ENCODE assay signal across 13 cellular contexts in genomic region chr16:47136101-47136820, GRCh38. TPM values are rescaled to one million over a fixed set of nuclear protein-coding genes. Genes with fewer than 3 reads are reported as not detected.
DNase-seq lines count a peak whose midpoint lies in the region; ATAC-seq and TF ChIP-seq lines count a peak whose summit lies in the region.
"Had no signal": no experiment of that assay in that cellular context is flagged by ENCODE, and none has a peak within 500 bp of the region (broad histone marks: within the 10 kb centered on the region; RNA-seq: fewer than 3 reads in every experiment).

No MANE protein-coding gene starts in this region.

- intact Hi-C loops in esophagus squamous epithelium (cut with DNase I): no loop called here

- H3K9me3 ChIP-seq in esophagus squamous epithelium: no peaks in the 10 kb centered on the region
- H3K9me3 ChIP-seq: thoracic aorta had no signal

- TF ChIP-seq POLR2A in esophagus squamous epithelium (IDR thresholded peaks at IDR 0.05): no peak

- POLR2A ChIA-PET in activated CD8-positive, alpha-beta T cell treated with anti-CD3 and anti-CD28 coated beads, Interleukin-2, amount 10 ng/mL, durations not matched to agents 7 days and 5 days (lab: Charles Lee): no interaction called here

- H3K36me3 Mint-ChIP-seq in activated CD8-positive, alpha-beta T cell treated with anti-CD3 and anti-CD28 coated beads, Interleukin-2, amount 10 ng/mL, durations not matched to agents 7 days and 5 days (ENCODE audit: low read depth): no peaks in the 10 kb centered on the region

- H3K27me3 ChIP-seq in esophagus squamous epithelium: peaks cover 0 to 3% (median 0%) of the 10 kb centered on the region in 4 donors

- H3K9me3 Mint-ChIP-seq in activated CD8-positive, alpha-beta T cell treated with anti-CD3 and anti-CD28 coated beads, Interleukin-2, amount 10 ng/mL, durations not matched to agents 7 days and 5 days (ENCODE audit: insufficient read depth): no peaks in the 10 kb centered on the region
- H3K9me3 Mint-ChIP-seq: activated naive CD8-positive, alpha-beta T cell treated with anti-CD3 and anti-CD28 coated beads, Interleukin-2, amount 50 U/mL, for 24 hours had no signal

- peaks cover 6% of the 10 kb centered on the region for H3K4me1 Mint-ChIP-seq in activated CD8-positive, alpha-beta T cell treated with anti-CD3 and anti-CD28 coated beads, Interleukin-2, amount 10 ng/mL, durations not matched to agents 7 days and 5 days (ENCODE audit: low read depth)

- H3K4me3 ChIP-seq in LNCaP clone FGC (ENCODE audit: low read depth, low read length): no peak overlapping the region
- H3K4me3 ChIP-seq in esophagus squamous epithelium: no peak overlapping the region
- H3K4me3 ChIP-seq: thoracic aorta had no signal

- no peaks in the 10 kb centered on the region for H3K36me3 ChIP-seq in esophagus squamous epithelium
- H3K36me3 ChIP-seq: thoracic aorta had no signal

- 57 to 74% methylated on average over 8 of the region's 8 CpGs for WGBS in esophagus squamous epithelium, 2 donors

- ATAC-seq in activated CD8-positive, alpha-beta T cell treated with anti-CD3 and anti-CD28 coated beads, Interleukin-2, amount 10 ng/mL, durations not matched to agents 7 days and 5 days: peak; percentile 44
- ATAC-seq: activated naive CD8-positive, alpha-beta T cell treated with anti-CD3 and anti-CD28 coated beads, Interleukin-2, amount 50 U/mL, for 24 hours had no signal

- peaks cover 0 to 26% (median 0%) of the 10 kb centered on the region in 3 donors for H3K4me1 ChIP-seq in esophagus squamous epithelium

- no peak overlapping the region for H3K27ac Mint-ChIP-seq in activated CD8-positive, alpha-beta T cell treated with anti-CD3 and anti-CD28 coated beads, Interleukin-2, amount 10 ng/mL, durations not matched to agents 7 days and 5 days
- H3K27ac Mint-ChIP-seq: activated naive CD8-positive, alpha-beta T cell treated with anti-CD3 and anti-CD28 coated beads, Interleukin-2, amount 50 U/mL, for 24 hours had no signal

- H3K27me3 Mint-ChIP-seq in activated CD8-positive, alpha-beta T cell treated with anti-CD3 and anti-CD28 coated beads, Interleukin-2, amount 10 ng/mL, durations not matched to agents 7 days and 5 days (ENCODE audit: low read depth): no peaks in the 10 kb centered on the region

- no peak overlapping the region for H3K4me3 Mint-ChIP-seq in activated CD8-positive, alpha-beta T cell treated with anti-CD3 and anti-CD28 coated beads, Interleukin-2, amount 10 ng/mL, durations not matched to agents 7 days and 5 days
- H3K4me3 Mint-ChIP-seq: activated naive CD8-positive, alpha-beta T cell treated with anti-CD3 and anti-CD28 coated beads, Interleukin-2, amount 50 U/mL, for 24 hours had no signal

- CTCF ChIA-PET in activated CD8-positive, alpha-beta T cell treated with anti-CD3 and anti-CD28 coated beads, Interleukin-2, amount 10 ng/mL, durations not matched to agents 7 days and 5 days (lab: Charles Lee): interaction anchor here (1.0 to 1.7 kb wide), 3 partner anchors 8 to 98 kb away, joined by 3 to 8 read pairs (median 4); no protein-coding TSS in a partner anchor

- TF ChIP-seq CTCF in LNCaP clone FGC (IDR thresholded peaks at IDR 0.05; ENCODE audit: control insufficient read depth, extremely low read depth, insufficient read depth): no peak
- no peak for TF ChIP-seq CTCF in esophagus squamous epithelium (IDR thresholded peaks at IDR 0.05)

- H3K27ac ChIP-seq in esophagus squamous epithelium: no peak overlapping the region
- H3K27ac ChIP-seq: 22Rv1, KMS-11, thoracic aorta had no signal

- DNase-seq in DMS153 (lab: John Stamatoyannopoulos, UW) (peak; percentile 6), DMS153 treated with DMSO at 0.1 percent for 48 hours (lab: John Stamatoyannopoulos, UW; ENCODE audit: unreplicated experiment) (no peak), LNCaP clone FGC (ENCODE audit: low read depth) (peak; percentile 31), kidney glomerular epithelial cell (lab: John Stamatoyannopoulos, UW) (peak; percentile 19), HT-29 (ENCODE audit: low spot score) (no peak), esophagus squamous epithelium (lab: John Stamatoyannopoulos, UW) (no peak), NCI-H526 treated with DMSO at 0.1 percent for 48 hours (lab: John Stamatoyannopoulos, UW) (no peak)
- no peak for DNase-seq in activated CD8-positive, alpha-beta T cell treated with anti-CD3 and anti-CD28 coated beads, Interleukin-2, amount 10 ng/mL, durations not matched to agents 7 days and 5 days
- DNase-seq: activated naive CD8-positive, alpha-beta T cell treated with anti-CD3 and anti-CD28 coated beads, Interleukin-2, amount 50 U/mL, for 24 hours; stimulated activated CD4-positive, alpha-beta T cell treated with anti-CD3 and anti-CD28 coated beads, Interleukin-4, amount 100 ng/mL, for 24 hours had no signal

RNA-seq across cellular contexts. Expression of gene NETO2, which starts 7.5 kb away (rescaled TPM):
- total RNA-seq in activated CD8-positive, alpha-beta T cell treated with anti-CD3 and anti-CD28 coated beads, Interleukin-2, amount 10 ng/mL, durations not matched to agents 7 days and 5 days: 1 to 10 TPM; 3.4 to 4.1 TPM
- 5.7 and 7.1 TPM in 2 replicates for total RNA-seq in HT-29 (2014; rRNA removed; shearing (Covaris generic))
- total RNA-seq in esophagus squamous epithelium: 10 to 100 TPM in 1 of 4 donors, 1 to 10 TPM in 3; 4.1 to 16.9 (median 7.4) TPM

Comparison
In these comparisons a context has a peak if more than half of its experiments do, and no peak if none do; other contexts are left out.
1. DNase-seq: peak in DMS153 (single experiment), LNCaP clone FGC (single experiment) and kidney glomerular epithelial cell (single experiment); none in DMS153 treated with DMSO at 0.1 percent for 48 hours (single experiment), activated CD8-positive, alpha-beta T cell treated with anti-CD3 and anti-CD28 coated beads, Interleukin-2, amount 10 ng/mL, durations not matched to agents 7 days and 5 days (single experiment), HT-29 (single experiment), esophagus squamous epithelium (single experiment) and NCI-H526 treated with DMSO at 0.1 percent for 48 hours (single experiment).